Comparison of ENCODE assay signal across 15 cellular contexts in the genomic region with DNA sequence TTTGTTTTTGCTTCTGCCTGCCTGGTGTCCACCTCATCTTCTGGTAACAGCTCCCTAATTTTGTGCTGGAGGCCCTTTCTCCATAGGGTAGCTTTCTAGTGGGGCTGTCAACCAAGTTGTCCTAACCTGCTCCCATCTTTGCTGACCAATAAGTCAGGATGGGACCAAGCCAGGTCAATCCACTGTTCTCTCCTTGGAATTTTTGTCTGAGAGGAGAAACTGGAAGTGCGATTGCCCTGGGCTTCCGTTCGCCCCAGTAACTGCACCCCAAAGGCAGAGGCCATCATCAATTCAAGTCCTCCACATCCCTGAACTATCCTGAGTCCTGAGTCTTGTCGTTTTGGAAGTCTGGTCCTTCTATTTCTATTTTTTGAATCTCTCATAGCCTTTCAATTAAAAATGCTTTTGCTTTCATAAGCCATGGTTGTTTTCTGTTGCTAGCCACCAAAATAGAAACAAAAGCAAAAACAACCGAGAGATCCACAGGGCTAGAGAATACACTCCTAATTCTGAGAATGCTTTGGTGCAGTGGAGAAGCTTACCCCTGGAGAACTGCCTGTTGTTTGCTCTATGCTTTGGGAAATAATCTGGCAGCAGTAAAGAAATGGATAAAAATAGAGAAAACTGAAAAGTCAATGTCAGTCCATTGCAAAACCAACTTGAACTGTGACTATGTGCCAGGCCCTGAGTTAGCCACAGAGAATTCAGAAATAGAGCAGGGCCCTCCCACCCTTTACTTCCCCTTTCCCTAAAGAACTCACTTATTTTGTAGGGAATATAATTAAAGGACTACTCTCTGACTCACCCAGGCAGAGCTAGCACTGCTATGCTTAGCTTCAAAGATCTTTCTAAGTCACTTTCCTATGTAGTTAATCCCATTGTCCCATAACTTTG.
A peak's percentile ranks its signal among the peaks of the same experiment; 100 is the strongest.
DNase-seq lines count a peak whose midpoint lies in the region; TF ChIP-seq lines count a peak whose summit lies in the region.
"Had no signal": no experiment of that assay in that cellular context is flagged by ENCODE, and none has a peak within 500 bp of the region (broad histone marks: within the 10 kb centered on the region; RNA-seq: fewer than 3 reads in every experiment).

No MANE protein-coding gene starts in this region.

- no peaks in the 10 kb centered on the region for H3K9me3 Mint-ChIP-seq in HFFc6
- no peaks in the 10 kb centered on the region for H3K9me3 Mint-ChIP-seq in activated CD4-positive, alpha-beta memory T cell treated with anti-CD3 and anti-CD28 coated beads for 36 hours
- no peaks in the 10 kb centered on the region for H3K9me3 Mint-ChIP-seq in activated naive CD8-positive, alpha-beta T cell treated with anti-CD3 and anti-CD28 coated beads for 36 hours
- no peaks in the 10 kb centered on the region for H3K9me3 Mint-ChIP-seq in T-helper 2 cell treated with Interferon-gamma antibody and Interleukin-4, amounts not matched to agents 5 μg/mL and 100 μg/mL, for 36 hours
- H3K9me3 Mint-ChIP-seq: dendritic cell treated with granulocyte-macrophage colony-stimulating factor and Interleukin-4, amounts not matched to agents 40 ng/mL and 50 ng/mL, for 4 days had no signal

- H3K4me3 ChIP-seq in adrenal gland (no peak overlapping the region), stomach smooth muscle (ENCODE audit: low read length in 2 of 2) (no peak overlapping the region)
- H3K4me3 ChIP-seq: BLaER1 treated with 17β-estradiol and CSF1 and Interleukin-3, amounts not matched to agents 10 nM and 100 nM had no signal

- TF ChIP-seq CTCF in HFFc6 (IDR thresholded peaks at IDR 0.05): no peak
- TF ChIP-seq CTCF in adrenal gland (IDR thresholded peaks at IDR 0.05): no peak

- H3K27ac ChIP-seq in adrenal gland (peak overlapping the region in 3 of 5 donors; percentile 4 to 53 (median 24)), stomach smooth muscle (ENCODE audit: low read length) (peak overlapping the region; percentile 18)
- H3K27ac ChIP-seq: KMS-11 had no signal

- CTCF ChIA-PET in activated CD4-positive, alpha-beta memory T cell treated with anti-CD3 and anti-CD28 coated beads for 36 hours (lab: Charles Lee): no interaction called here

- DNase-seq in HFFc6 (peak; percentile 13), adrenal gland (peak in 4 of 7 donors; percentile 31 to 52 (median 43)), hepatic stellate cell (ENCODE audit: low spot score) (peak; percentile 19)
- no peak for DNase-seq in activated CD4-positive, alpha-beta memory T cell treated with anti-CD3 and anti-CD28 coated beads for 36 hours
- DNase-seq in activated naive CD8-positive, alpha-beta T cell treated with anti-CD3 and anti-CD28 coated beads for 36 hours: no peak
- no peak for DNase-seq in T-helper 2 cell treated with Interferon-gamma antibody and Interleukin-4, amounts not matched to agents 5 μg/mL and 100 μg/mL, for 36 hours (ENCODE audit: low spot score)
- DNase-seq in activated effector memory CD4-positive, alpha-beta T cell treated with anti-CD3 and anti-CD28 coated beads, Interleukin-2, amount 50 U/mL, for 16 hours: no peak
- DNase-seq: activated naive CD8-positive, alpha-beta T cell treated with anti-CD3 and anti-CD28 coated beads, Interleukin-2, amount 10 ng/mL, durations not matched to agents 7 days and 5 days; NCI-H2029; NCI-H774 had no signal

- no peaks in the 10 kb centered on the region; the same call in 1 of the 2 replicates for H3K27me3 Mint-ChIP-seq in HFFc6 (ENCODE audit: insufficient read depth)
- H3K27me3 Mint-ChIP-seq in activated CD4-positive, alpha-beta memory T cell treated with anti-CD3 and anti-CD28 coated beads for 36 hours: no peaks in the 10 kb centered on the region
- H3K27me3 Mint-ChIP-seq in activated naive CD8-positive, alpha-beta T cell treated with anti-CD3 and anti-CD28 coated beads for 36 hours: peaks cover 11% of the 10 kb centered on the region
- H3K27me3 Mint-ChIP-seq in T-helper 2 cell treated with Interferon-gamma antibody and Interleukin-4, amounts not matched to agents 5 μg/mL and 100 μg/mL, for 36 hours (ENCODE audit: low read depth): no peaks in the 10 kb centered on the region
- H3K27me3 Mint-ChIP-seq: activated naive CD8-positive, alpha-beta T cell treated with anti-CD3 and anti-CD28 coated beads, Interleukin-2, amount 10 ng/mL, durations not matched to agents 7 days and 5 days; dendritic cell treated with granulocyte-macrophage colony-stimulating factor and Interleukin-4, amounts not matched to agents 40 ng/mL and 50 ng/mL, for 4 days had no signal

- WGBS in adrenal gland, 4 donors: 53 to 71% (median 64%) methylated on average over 5 of the region's 5 CpGs

- no peak overlapping the region for H3K4me3 Mint-ChIP-seq in HFFc6
- H3K4me3 Mint-ChIP-seq in activated CD4-positive, alpha-beta memory T cell treated with anti-CD3 and anti-CD28 coated beads for 36 hours: no peak overlapping the region
- no peak overlapping the region for H3K4me3 Mint-ChIP-seq in activated naive CD8-positive, alpha-beta T cell treated with anti-CD3 and anti-CD28 coated beads for 36 hours
- H3K4me3 Mint-ChIP-seq in T-helper 2 cell treated with Interferon-gamma antibody and Interleukin-4, amounts not matched to agents 5 μg/mL and 100 μg/mL, for 36 hours: no peak overlapping the region
- H3K4me3 Mint-ChIP-seq: activated naive CD8-positive, alpha-beta T cell treated with anti-CD3 and anti-CD28 coated beads, Interleukin-2, amount 10 ng/mL, durations not matched to agents 7 days and 5 days; dendritic cell treated with granulocyte-macrophage colony-stimulating factor and Interleukin-4, amounts not matched to agents 40 ng/mL and 50 ng/mL, for 4 days had no signal

- peaks cover 23% of the 10 kb centered on the region for H3K4me1 Mint-ChIP-seq in HFFc6 (ENCODE audit: low read depth)
- H3K4me1 Mint-ChIP-seq in activated CD4-positive, alpha-beta memory T cell treated with anti-CD3 and anti-CD28 coated beads for 36 hours (ENCODE audit: low read depth): no peaks in the 10 kb centered on the region
- no peaks in the 10 kb centered on the region for H3K4me1 Mint-ChIP-seq in activated naive CD8-positive, alpha-beta T cell treated with anti-CD3 and anti-CD28 coated beads for 36 hours
- no peaks in the 10 kb centered on the region for H3K4me1 Mint-ChIP-seq in T-helper 2 cell treated with Interferon-gamma antibody and Interleukin-4, amounts not matched to agents 5 μg/mL and 100 μg/mL, for 36 hours (ENCODE audit: low read depth)
- H3K4me1 Mint-ChIP-seq: activated naive CD8-positive, alpha-beta T cell treated with anti-CD3 and anti-CD28 coated beads, Interleukin-2, amount 10 ng/mL, durations not matched to agents 7 days and 5 days had no signal

- POLR2A ChIA-PET in activated CD4-positive, alpha-beta memory T cell treated with anti-CD3 and anti-CD28 coated beads for 36 hours (lab: Charles Lee): interaction anchor here (0.7 kb wide), 1 partner anchor 281 kb away, joined by 3 read pairs; no protein-coding TSS in a partner anchor

- H3K27me3 ChIP-seq in adrenal gland (no peaks in the 10 kb centered on the region), stomach smooth muscle (ENCODE audit: control insufficient read depth in 1 of 2, insufficient read depth in 2 of 2, low read length in 2 of 2) (peaks cover 0 to 4% of the 10 kb centered on the region in 2 donors)
- H3K27me3 ChIP-seq: BLaER1 treated with 17β-estradiol and CSF1 and Interleukin-3, amounts not matched to agents 10 nM and 100 nM had no signal

- intact Hi-C loops in adrenal gland (cut with DNase I): no loop called here
- intact Hi-C loops in activated CD4-positive, alpha-beta memory T cell treated with anti-CD3 and anti-CD28 coated beads for 36 hours (cut with micrococcal nuclease): no loop called here

- H3K36me3 ChIP-seq in adrenal gland (replicated peaks in 1 of 2) (no peaks in the 10 kb centered on the region), stomach smooth muscle (ENCODE audit: control insufficient read depth in 2 of 2, insufficient read depth in 2 of 2, low read length in 2 of 2) (no peaks in the 10 kb centered on the region)
- H3K36me3 ChIP-seq: BLaER1 treated with 17β-estradiol and CSF1 and Interleukin-3, amounts not matched to agents 10 nM and 100 nM; neutrophil had no signal

- H3K27ac Mint-ChIP-seq in HFFc6: peak overlapping the region; percentile 31
- H3K27ac Mint-ChIP-seq in activated CD4-positive, alpha-beta memory T cell treated with anti-CD3 and anti-CD28 coated beads for 36 hours: no peak overlapping the region
- no peak overlapping the region for H3K27ac Mint-ChIP-seq in activated naive CD8-positive, alpha-beta T cell treated with anti-CD3 and anti-CD28 coated beads for 36 hours
- no peak overlapping the region for H3K27ac Mint-ChIP-seq in T-helper 2 cell treated with Interferon-gamma antibody and Interleukin-4, amounts not matched to agents 5 μg/mL and 100 μg/mL, for 36 hours
- H3K27ac Mint-ChIP-seq: activated naive CD8-positive, alpha-beta T cell treated with anti-CD3 and anti-CD28 coated beads, Interleukin-2, amount 10 ng/mL, durations not matched to agents 7 days and 5 days; dendritic cell treated with granulocyte-macrophage colony-stimulating factor and Interleukin-4, amounts not matched to agents 40 ng/mL and 50 ng/mL, for 4 days had no signal

- H3K9me3 ChIP-seq in adrenal gland (replicated peaks in 1 of 3): no peaks in the 10 kb centered on the region
- no peaks in the 10 kb centered on the region for H3K9me3 ChIP-seq in stomach smooth muscle (ENCODE audit: control insufficient read depth in 2 of 2, low read length in 2 of 2)
- H3K9me3 ChIP-seq: neutrophil had no signal

- TF ChIP-seq POLR2A in adrenal gland (IDR thresholded peaks at IDR 0.05): no peak

- H3K4me1 ChIP-seq in adrenal gland (replicated peaks in 1 of 2) (peaks cover 18 to 22% of the 10 kb centered on the region in 2 donors), stomach smooth muscle (ENCODE audit: control insufficient read depth, insufficient read depth, low read length) (peaks cover 15% of the 10 kb centered on the region)

- H3K36me3 Mint-ChIP-seq in HFFc6 (ENCODE audit: low read depth): no peaks in the 10 kb centered on the region
- H3K36me3 Mint-ChIP-seq in activated CD4-positive, alpha-beta memory T cell treated with anti-CD3 and anti-CD28 coated beads for 36 hours: no peaks in the 10 kb centered on the region
- no peaks in the 10 kb centered on the region for H3K36me3 Mint-ChIP-seq in activated naive CD8-positive, alpha-beta T cell treated with anti-CD3 and anti-CD28 coated beads for 36 hours
- H3K36me3 Mint-ChIP-seq in T-helper 2 cell treated with Interferon-gamma antibody and Interleukin-4, amounts not matched to agents 5 μg/mL and 100 μg/mL, for 36 hours (ENCODE audit: low read depth): no peaks in the 10 kb centered on the region
- H3K36me3 Mint-ChIP-seq: activated naive CD8-positive, alpha-beta T cell treated with anti-CD3 and anti-CD28 coated beads, Interleukin-2, amount 10 ng/mL, durations not matched to agents 7 days and 5 days had no signal

- no peak overlapping the region for H3K9ac ChIP-seq in stomach smooth muscle (ENCODE audit: low read length in 2 of 2)
- H3K9ac ChIP-seq: BLaER1 treated with 17β-estradiol and CSF1 and Interleukin-3, amounts not matched to agents 10 nM and 100 nM; KMS-11 had no signal

Comparison
In these comparisons a context has a peak if more than half of its experiments do, and no peak if none do; other contexts are left out.
1. DNase-seq: peak in HFFc6 (single experiment), adrenal gland (4 of 7) and hepatic stellate cell (single experiment); none in activated CD4-positive, alpha-beta memory T cell treated with anti-CD3 and anti-CD28 coated beads for 36 hours (single experiment), activated naive CD8-positive, alpha-beta T cell treated with anti-CD3 and anti-CD28 coated beads for 36 hours (single experiment), T-helper 2 cell treated with Interferon-gamma antibody and Interleukin-4, amounts not matched to agents 5 μg/mL and 100 μg/mL, for 36 hours (single experiment) and activated effector memory CD4-positive, alpha-beta T cell treated with anti-CD3 and anti-CD28 coated beads, Interleukin-2, amount 50 U/mL, for 16 hours (single experiment).